8 cellular contexts compared by ENCODE assay signal in genomic region chr1:24928631-24929090, GRCh38. TPM values are rescaled to one million over a fixed set of nuclear protein-coding genes. Genes with fewer than 3 reads are reported as not detected.
DNase-seq lines count a peak whose midpoint lies in the region; ATAC-seq and TF ChIP-seq lines count a peak whose summit lies in the region.

No MANE protein-coding gene starts in this region.

- no peaks in the 10 kb centered on the region for H3K36me3 Mint-ChIP-seq in WTC11
- H3K36me3 Mint-ChIP-seq in stimulated activated effector memory CD8-positive, alpha-beta T cell treated with anti-CD3 and anti-CD28 coated beads, Interleukin-12 subunit alpha, Interleukin-12 subunit beta, amount 100 ng/mL, for 72 hours: peaks cover 95% of the 10 kb centered on the region

- H3K9me3 Mint-ChIP-seq in WTC11: no peaks in the 10 kb centered on the region
- H3K9me3 Mint-ChIP-seq in stimulated activated effector memory CD8-positive, alpha-beta T cell treated with anti-CD3 and anti-CD28 coated beads, Interleukin-12 subunit alpha, Interleukin-12 subunit beta, amount 100 ng/mL, for 72 hours: no peaks in the 10 kb centered on the region

- H3K27me3 Mint-ChIP-seq in WTC11 (ENCODE audit: low read depth): peaks cover 88% of the 10 kb centered on the region

- H3K4me1 Mint-ChIP-seq in WTC11: peaks cover 53% of the 10 kb centered on the region
- peaks cover 61% of the 10 kb centered on the region for H3K4me1 Mint-ChIP-seq in stimulated activated effector memory CD8-positive, alpha-beta T cell treated with anti-CD3 and anti-CD28 coated beads, Interleukin-12 subunit alpha, Interleukin-12 subunit beta, amount 100 ng/mL, for 72 hours

- no peak for TF ChIP-seq CTCF in WTC11 (IDR thresholded peaks at IDR 0.05)

- no peak for ATAC-seq in WTC11
- no peak for ATAC-seq in stimulated activated effector memory CD8-positive, alpha-beta T cell treated with anti-CD3 and anti-CD28 coated beads, Interleukin-12 subunit alpha, Interleukin-12 subunit beta, amount 100 ng/mL, for 72 hours
- no peak for ATAC-seq in HG03457 (IDR thresholded peaks at IDR 0.05; ENCODE audit: unreplicated experiment)

- POLR2A ChIA-PET in WTC11 (lab: Charles Lee): interaction anchor here (0.6 kb wide), 2 partner anchors 14 to 284 kb away, joined by 3 read pairs; no protein-coding TSS in a partner anchor

- no peak overlapping the region for H3K27ac Mint-ChIP-seq in WTC11
- H3K27ac Mint-ChIP-seq in stimulated activated effector memory CD8-positive, alpha-beta T cell treated with anti-CD3 and anti-CD28 coated beads, Interleukin-12 subunit alpha, Interleukin-12 subunit beta, amount 100 ng/mL, for 72 hours: peak overlapping the region; percentile 73

- H3K4me3 Mint-ChIP-seq in WTC11: peak overlapping the region; percentile 70
- peak overlapping the region; percentile 92 for H3K4me3 Mint-ChIP-seq in stimulated activated effector memory CD8-positive, alpha-beta T cell treated with anti-CD3 and anti-CD28 coated beads, Interleukin-12 subunit alpha, Interleukin-12 subunit beta, amount 100 ng/mL, for 72 hours

- DNase-seq in NOMO-1 treated with DMSO at 0.1 percent for 48 hours (lab: John Stamatoyannopoulos, UW; ENCODE audit: unreplicated experiment): peak; percentile 22
- no peak for DNase-seq in NOMO-1 (lab: John Stamatoyannopoulos, UW; ENCODE audit: unreplicated experiment in 2 of 2)
- no peak for DNase-seq in WTC11 (ENCODE audit: low spot score)
- DNase-seq in fibroblast of gingiva (ENCODE audit: low read depth): peak; percentile 21
- DNase-seq in stimulated activated effector memory CD8-positive, alpha-beta T cell treated with anti-CD3 and anti-CD28 coated beads, Interleukin-12 subunit alpha, Interleukin-12 subunit beta, amount 100 ng/mL, for 72 hours (ENCODE audit: low spot score in 2 of 2): peak in 1 of 2 donors; percentile 71
- DNase-seq in ACHN: no peak
- no peak for DNase-seq in NCI-H446 (lab: John Stamatoyannopoulos, UW)

- CTCF ChIA-PET in WTC11 (lab: Charles Lee): interaction anchor here (1.1 to 4.2 kb wide), 6 partner anchors 18 to 240 kb away, joined by 3 to 52 read pairs (median 6); no protein-coding TSS in a partner anchor

- in situ Hi-C loops in ACHN (cut with HindIII; ENCODE audit: low pct_ligation_motif_present, low pct_unique_long_range_greater_than_20kb, low sequenced_read_pairs): no loop called here

TF ChIP-seq in WTC11, 78 proteins besides CTCF, POLR2A, EP300 and RAD21 (continues in another document):
- TF ChIP-seq FOXP1 (CRISPR knock-in tag; IDR thresholded peaks at IDR 0.05; ENCODE audit: borderline replicate concordance) (no peak), CREM (CRISPR knock-in tag; IDR thresholded peaks at IDR 0.05) (no peak), ERG (CRISPR knock-in tag; IDR thresholded peaks at IDR 0.05) (no peak), IRF2 (CRISPR knock-in tag; IDR thresholded peaks at IDR 0.05; ENCODE audit: borderline replicate concordance, low read depth) (no peak), SMAD4 (CRISPR knock-in tag; IDR thresholded peaks at IDR 0.05) (no peak), ESRRA (CRISPR knock-in tag; IDR thresholded peaks at IDR 0.05; ENCODE audit: borderline replicate concordance) (no peak), SOX15 (CRISPR knock-in tag; IDR thresholded peaks at IDR 0.05) (no peak), ZNF423 (CRISPR knock-in tag; IDR thresholded peaks at IDR 0.05) (no peak), GRHL2 (CRISPR knock-in tag; IDR thresholded peaks at IDR 0.05; ENCODE audit: insufficient replicate concordance, severe bottlenecking) (no peak), GABPB1 (CRISPR knock-in tag; IDR thresholded peaks at IDR 0.05) (no peak), SMAD3 (CRISPR knock-in tag; IDR thresholded peaks at IDR 0.05; ENCODE audit: borderline replicate concordance) (no peak)
- TF ChIP-seq, protein P1, sequence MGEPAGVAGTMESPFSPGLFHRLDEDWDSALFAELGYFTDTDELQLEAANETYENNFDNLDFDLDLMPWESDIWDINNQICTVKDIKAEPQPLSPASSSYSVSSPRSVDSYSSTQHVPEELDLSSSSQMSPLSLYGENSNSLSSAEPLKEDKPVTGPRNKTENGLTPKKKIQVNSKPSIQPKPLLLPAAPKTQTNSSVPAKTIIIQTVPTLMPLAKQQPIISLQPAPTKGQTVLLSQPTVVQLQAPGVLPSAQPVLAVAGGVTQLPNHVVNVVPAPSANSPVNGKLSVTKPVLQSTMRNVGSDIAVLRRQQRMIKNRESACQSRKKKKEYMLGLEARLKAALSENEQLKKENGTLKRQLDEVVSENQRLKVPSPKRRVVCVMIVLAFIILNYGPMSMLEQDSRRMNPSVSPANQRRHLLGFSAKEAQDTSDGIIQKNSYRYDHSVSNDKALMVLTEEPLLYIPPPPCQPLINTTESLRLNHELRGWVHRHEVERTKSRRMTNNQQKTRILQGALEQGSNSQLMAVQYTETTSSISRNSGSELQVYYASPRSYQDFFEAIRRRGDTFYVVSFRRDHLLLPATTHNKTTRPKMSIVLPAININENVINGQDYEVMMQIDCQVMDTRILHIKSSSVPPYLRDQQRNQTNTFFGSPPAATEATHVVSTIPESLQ (CRISPR knock-in tag; IDR thresholded peaks at IDR 0.05): no peak
- TF ChIP-seq, protein P2, sequence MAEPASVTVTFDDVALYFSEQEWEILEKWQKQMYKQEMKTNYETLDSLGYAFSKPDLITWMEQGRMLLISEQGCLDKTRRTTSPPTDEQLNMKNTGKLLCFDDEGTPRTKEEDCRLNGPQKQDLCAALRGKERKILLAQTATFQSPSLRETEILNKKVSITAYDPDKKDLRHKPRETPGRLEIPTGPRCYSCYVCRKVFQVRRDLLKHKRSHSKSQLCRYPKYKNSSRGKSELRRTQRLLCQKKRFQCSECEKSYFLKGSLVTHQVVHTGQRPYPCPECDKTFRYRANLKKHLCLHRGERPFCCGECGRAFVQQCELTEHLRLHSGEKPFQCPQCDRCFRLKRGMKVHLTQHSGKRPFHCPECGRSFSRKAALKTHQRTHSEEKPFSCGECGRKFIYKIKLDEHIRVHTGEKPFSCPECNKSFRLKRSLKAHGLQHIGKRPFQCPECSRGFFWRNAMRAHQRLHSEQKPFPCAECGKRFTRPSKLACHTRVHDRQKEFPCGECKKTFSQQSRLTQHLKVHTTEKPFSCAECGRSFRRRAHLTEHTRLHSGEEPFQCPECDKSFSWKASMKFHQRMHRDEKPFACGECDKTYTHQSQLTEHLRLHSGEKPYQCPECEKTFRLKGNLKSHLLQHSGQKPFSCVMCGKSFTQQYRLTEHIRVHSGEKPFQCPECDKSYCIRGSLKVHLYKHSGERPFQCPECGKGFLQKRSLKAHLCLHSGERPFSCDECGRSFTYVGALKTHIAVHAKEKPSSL (CRISPR knock-in tag; conservative IDR thresholded peaks at IDR 0.05): no peak
- TF ChIP-seq, protein P3, sequence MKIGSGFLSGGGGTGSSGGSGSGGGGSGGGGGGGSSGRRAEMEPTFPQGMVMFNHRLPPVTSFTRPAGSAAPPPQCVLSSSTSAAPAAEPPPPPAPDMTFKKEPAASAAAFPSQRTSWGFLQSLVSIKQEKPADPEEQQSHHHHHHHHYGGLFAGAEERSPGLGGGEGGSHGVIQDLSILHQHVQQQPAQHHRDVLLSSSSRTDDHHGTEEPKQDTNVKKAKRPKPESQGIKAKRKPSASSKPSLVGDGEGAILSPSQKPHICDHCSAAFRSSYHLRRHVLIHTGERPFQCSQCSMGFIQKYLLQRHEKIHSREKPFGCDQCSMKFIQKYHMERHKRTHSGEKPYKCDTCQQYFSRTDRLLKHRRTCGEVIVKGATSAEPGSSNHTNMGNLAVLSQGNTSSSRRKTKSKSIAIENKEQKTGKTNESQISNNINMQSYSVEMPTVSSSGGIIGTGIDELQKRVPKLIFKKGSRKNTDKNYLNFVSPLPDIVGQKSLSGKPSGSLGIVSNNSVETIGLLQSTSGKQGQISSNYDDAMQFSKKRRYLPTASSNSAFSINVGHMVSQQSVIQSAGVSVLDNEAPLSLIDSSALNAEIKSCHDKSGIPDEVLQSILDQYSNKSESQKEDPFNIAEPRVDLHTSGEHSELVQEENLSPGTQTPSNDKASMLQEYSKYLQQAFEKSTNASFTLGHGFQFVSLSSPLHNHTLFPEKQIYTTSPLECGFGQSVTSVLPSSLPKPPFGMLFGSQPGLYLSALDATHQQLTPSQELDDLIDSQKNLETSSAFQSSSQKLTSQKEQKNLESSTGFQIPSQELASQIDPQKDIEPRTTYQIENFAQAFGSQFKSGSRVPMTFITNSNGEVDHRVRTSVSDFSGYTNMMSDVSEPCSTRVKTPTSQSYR (CRISPR knock-in tag; IDR thresholded peaks at IDR 0.05): no peak

RNA-seq across cellular contexts. Expression of gene RUNX3, which starts 1.4 kb away (rescaled TPM):
- 1.5 to 1.8 TPM (median 1.8 TPM) in 3 replicates for total RNA-seq in WTC11 (2021)

Comparison
In these comparisons a context has a peak if more than half of its experiments do, and no peak if none do; other contexts are left out.
1. DNase-seq: peak in NOMO-1 treated with DMSO at 0.1 percent for 48 hours (single experiment) and fibroblast of gingiva (single experiment); none in NOMO-1 (0 of 2), WTC11 (single experiment), ACHN (single experiment) and NCI-H446 (0 of 2).